In the genomic region with DNA sequence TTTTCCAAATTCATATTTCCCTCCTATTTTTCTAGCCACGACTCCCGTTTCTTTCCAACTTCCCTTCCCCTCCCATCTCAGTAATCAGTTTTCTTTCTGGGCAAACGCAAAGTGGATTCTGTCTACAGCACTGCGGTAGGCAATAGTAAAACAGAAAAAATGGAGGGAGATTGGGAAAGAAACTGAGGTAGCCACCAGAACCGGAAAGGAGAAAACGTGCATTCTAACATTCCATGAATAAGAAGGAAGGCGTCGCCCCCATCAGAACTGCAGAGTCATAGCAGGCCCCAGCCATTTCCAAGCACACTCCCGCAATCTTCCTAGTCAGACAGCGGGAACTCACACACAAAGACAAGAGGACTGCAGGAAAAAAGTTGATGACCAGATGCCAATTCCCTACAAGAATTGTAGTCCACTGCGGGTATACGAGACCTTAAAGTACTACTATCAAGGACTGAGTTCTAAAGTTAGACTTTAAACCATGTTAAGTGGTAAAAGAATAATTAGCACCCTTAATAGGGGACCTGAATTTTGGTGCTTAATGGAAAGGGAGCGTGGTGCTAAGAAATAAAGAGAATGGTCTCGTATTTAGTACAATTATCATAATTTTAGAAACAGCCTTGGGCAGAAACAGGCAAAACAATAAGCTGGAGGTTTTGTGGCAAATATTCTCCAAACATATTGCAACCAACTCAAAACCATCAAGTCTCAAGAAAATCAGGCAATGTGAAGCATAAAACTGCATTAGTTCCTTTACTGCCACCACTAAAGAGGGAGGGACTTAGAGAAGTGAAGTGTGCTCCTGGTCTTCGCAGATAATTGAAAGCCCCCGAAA, we compare ENCODE assay signal across 1 cellular context.
TF ChIP-seq lines count a peak whose summit lies in the region.

No MANE protein-coding gene starts in this region.

TF ChIP-seq in HepG2, 621 proteins besides CTCF, POLR2A, EP300 and RAD21 (continued from another document and continues in another):
- TF ChIP-seq, protein P1, sequence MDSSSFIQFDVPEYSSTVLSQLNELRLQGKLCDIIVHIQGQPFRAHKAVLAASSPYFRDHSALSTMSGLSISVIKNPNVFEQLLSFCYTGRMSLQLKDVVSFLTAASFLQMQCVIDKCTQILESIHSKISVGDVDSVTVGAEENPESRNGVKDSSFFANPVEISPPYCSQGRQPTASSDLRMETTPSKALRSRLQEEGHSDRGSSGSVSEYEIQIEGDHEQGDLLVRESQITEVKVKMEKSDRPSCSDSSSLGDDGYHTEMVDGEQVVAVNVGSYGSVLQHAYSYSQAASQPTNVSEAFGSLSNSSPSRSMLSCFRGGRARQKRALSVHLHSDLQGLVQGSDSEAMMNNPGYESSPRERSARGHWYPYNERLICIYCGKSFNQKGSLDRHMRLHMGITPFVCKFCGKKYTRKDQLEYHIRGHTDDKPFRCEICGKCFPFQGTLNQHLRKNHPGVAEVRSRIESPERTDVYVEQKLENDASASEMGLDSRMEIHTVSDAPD (CRISPR knock-in tag; IDR thresholded peaks at IDR 0.05), result 0 out of 2 replicates have a peak, but pooled peaks have one; percentile 24
- TF ChIP-seq ZNF746 (CRISPR knock-in tag; IDR thresholded peaks at IDR 0.05), result no peak
- TF ChIP-seq ZNF207 (IDR thresholded peaks at IDR 0.05; ENCODE audit: borderline replicate concordance), result no peak
- TF ChIP-seq RFX3 (CRISPR knock-in tag; IDR thresholded peaks at IDR 0.05), result no peak
- TF ChIP-seq GTF2F1 (IDR thresholded peaks at IDR 0.05; ENCODE audit: low read length), result no peak
- TF ChIP-seq ZFP82 (CRISPR knock-in tag; IDR thresholded peaks at IDR 0.05; ENCODE audit: borderline replicate concordance), result no peak
- TF ChIP-seq RFX1 (IDR thresholded peaks at IDR 0.05), result no peak
- peak; percentile 32; the same call in 1 of the 2 replicates for TF ChIP-seq SIN3A (IDR thresholded peaks at IDR 0.05; ENCODE audit: borderline replicate concordance, low read depth, low read length)
- TF ChIP-seq, protein P2, sequence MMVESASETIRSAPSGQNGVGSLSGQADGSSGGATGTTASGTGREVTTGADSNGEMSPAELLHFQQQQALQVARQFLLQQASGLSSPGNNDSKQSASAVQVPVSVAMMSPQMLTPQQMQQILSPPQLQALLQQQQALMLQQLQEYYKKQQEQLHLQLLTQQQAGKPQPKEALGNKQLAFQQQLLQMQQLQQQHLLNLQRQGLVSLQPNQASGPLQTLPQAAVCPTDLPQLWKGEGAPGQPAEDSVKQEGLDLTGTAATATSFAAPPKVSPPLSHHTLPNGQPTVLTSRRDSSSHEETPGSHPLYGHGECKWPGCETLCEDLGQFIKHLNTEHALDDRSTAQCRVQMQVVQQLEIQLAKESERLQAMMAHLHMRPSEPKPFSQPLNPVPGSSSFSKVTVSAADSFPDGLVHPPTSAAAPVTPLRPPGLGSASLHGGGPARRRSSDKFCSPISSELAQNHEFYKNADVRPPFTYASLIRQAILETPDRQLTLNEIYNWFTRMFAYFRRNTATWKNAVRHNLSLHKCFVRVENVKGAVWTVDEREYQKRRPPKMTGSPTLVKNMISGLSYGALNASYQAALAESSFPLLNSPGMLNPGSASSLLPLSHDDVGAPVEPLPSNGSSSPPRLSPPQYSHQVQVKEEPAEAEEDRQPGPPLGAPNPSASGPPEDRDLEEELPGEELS (CRISPR knock-in tag; IDR thresholded peaks at IDR 0.05), result no peak
- TF ChIP-seq ZFP36L2 (CRISPR knock-in tag; IDR thresholded peaks at IDR 0.05), result no peak
- TF ChIP-seq MATR3 (CRISPR knock-in tag; IDR thresholded peaks at IDR 0.05), result no peak
- TF ChIP-seq, protein P3, sequence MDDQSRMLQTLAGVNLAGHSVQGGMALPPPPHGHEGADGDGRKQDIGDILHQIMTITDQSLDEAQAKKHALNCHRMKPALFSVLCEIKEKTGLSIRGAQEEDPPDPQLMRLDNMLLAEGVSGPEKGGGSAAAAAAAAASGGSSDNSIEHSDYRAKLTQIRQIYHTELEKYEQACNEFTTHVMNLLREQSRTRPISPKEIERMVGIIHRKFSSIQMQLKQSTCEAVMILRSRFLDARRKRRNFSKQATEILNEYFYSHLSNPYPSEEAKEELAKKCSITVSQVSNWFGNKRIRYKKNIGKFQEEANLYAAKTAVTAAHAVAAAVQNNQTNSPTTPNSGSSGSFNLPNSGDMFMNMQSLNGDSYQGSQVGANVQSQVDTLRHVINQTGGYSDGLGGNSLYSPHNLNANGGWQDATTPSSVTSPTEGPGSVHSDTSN (CRISPR knock-in tag; IDR thresholded peaks at IDR 0.05; ENCODE audit: borderline replicate concordance), result no peak
- TF ChIP-seq SP140L (CRISPR knock-in tag; IDR thresholded peaks at IDR 0.05; ENCODE audit: borderline replicate concordance), result no peak
- TF ChIP-seq ZNF446 (CRISPR knock-in tag; IDR thresholded peaks at IDR 0.05), result no peak
- no peak for TF ChIP-seq GZF1 (CRISPR knock-in tag; IDR thresholded peaks at IDR 0.05)
- peak; percentile 71 for TF ChIP-seq ZFY (CRISPR knock-in tag; IDR thresholded peaks at IDR 0.05)
- TF ChIP-seq JUNB (CRISPR knock-in tag; IDR thresholded peaks at IDR 0.05; ENCODE audit: borderline replicate concordance), result no peak
- TF ChIP-seq, protein P4, sequence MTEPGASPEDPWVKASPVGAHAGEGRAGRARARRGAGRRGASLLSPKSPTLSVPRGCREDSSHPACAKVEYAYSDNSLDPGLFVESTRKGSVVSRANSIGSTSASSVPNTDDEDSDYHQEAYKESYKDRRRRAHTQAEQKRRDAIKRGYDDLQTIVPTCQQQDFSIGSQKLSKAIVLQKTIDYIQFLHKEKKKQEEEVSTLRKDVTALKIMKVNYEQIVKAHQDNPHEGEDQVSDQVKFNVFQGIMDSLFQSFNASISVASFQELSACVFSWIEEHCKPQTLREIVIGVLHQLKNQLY (CRISPR knock-in tag; IDR thresholded peaks at IDR 0.05), result no peak
- TF ChIP-seq, protein P5, sequence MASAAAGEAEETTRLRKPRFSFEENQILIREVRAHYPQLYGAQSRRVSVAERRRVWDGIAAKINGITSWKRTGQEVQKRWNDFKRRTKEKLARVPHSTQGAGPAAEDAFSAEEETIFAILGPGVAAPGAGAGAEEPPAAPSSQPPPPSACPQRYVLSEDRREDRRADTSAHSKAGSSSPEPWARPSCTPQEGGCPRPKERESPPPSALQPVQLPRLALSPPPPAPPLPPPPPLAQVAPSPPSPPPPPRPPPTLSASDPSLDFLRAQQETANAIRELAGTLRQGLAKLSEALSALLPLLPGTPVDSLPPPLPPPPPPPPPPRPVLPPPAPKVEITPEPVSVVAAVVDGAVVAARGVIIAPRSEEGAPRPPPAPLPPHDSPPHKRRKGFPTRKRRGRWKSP (CRISPR knock-in tag; IDR thresholded peaks at IDR 0.05), result no peak
- TF ChIP-seq HDAC1 (CRISPR knock-in tag; IDR thresholded peaks at IDR 0.05), result 0 out of 2 replicates have a peak, but pooled peaks have one; percentile 28
- TF ChIP-seq SATB2 (CRISPR knock-in tag; IDR thresholded peaks at IDR 0.05), result no peak
- no peak for TF ChIP-seq GTF3A (CRISPR knock-in tag; conservative IDR thresholded peaks at IDR 0.05)
- no peak for TF ChIP-seq RARA (CRISPR knock-in tag; IDR thresholded peaks at IDR 0.05)
- no peak for TF ChIP-seq HCFC1 (IDR thresholded peaks at IDR 0.05; ENCODE audit: low read depth, low read length)
- no peak for TF ChIP-seq HOXA9 (CRISPR knock-in tag; IDR thresholded peaks at IDR 0.05; ENCODE audit: borderline replicate concordance)
- 0 out of 2 replicates have a peak, but pooled peaks have one; percentile 26 for TF ChIP-seq ZNF33B (CRISPR knock-in tag; IDR thresholded peaks at IDR 0.05)
- TF ChIP-seq ZNF281 (CRISPR knock-in tag; IDR thresholded peaks at IDR 0.05; ENCODE audit: borderline replicate concordance), result no peak
- no peak for TF ChIP-seq AHR (CRISPR knock-in tag; IDR thresholded peaks at IDR 0.05)
- peak; percentile 96 for TF ChIP-seq NFE2L1 (CRISPR knock-in tag; IDR thresholded peaks at IDR 0.05; ENCODE audit: borderline replicate concordance)
- TF ChIP-seq SSRP1 (CRISPR knock-in tag; IDR thresholded peaks at IDR 0.05), result no peak
- TF ChIP-seq ZNF235 (CRISPR knock-in tag; IDR thresholded peaks at IDR 0.05; ENCODE audit: borderline replicate concordance), result no peak
- peak; percentile 65; the same call in 1 of the 2 replicates for TF ChIP-seq SIN3B (IDR thresholded peaks at IDR 0.05; ENCODE audit: low read length)
- no peak for TF ChIP-seq MXD3 (CRISPR knock-in tag; IDR thresholded peaks at IDR 0.05)
- no peak for TF ChIP-seq ARNT2 (CRISPR knock-in tag; IDR thresholded peaks at IDR 0.05; ENCODE audit: low read depth)
- peak; percentile 35 for TF ChIP-seq ASH2L (IDR thresholded peaks at IDR 0.05; ENCODE audit: insufficient read length, low read depth, low read length)
- no peak for TF ChIP-seq ZNF546 (CRISPR knock-in tag; conservative IDR thresholded peaks at IDR 0.05)
- TF ChIP-seq GABPA (IDR thresholded peaks at IDR 0.05; ENCODE audit: low read depth, low read length), result no peak
- TF ChIP-seq GABPA (CRISPR knock-in tag; IDR thresholded peaks at IDR 0.05; ENCODE audit: low read depth), result 0 out of 2 replicates have a peak, but pooled peaks have one; percentile 42
- TF ChIP-seq SRSF9 (IDR thresholded peaks at IDR 0.05; ENCODE audit: borderline replicate concordance, insufficient read depth, low read depth, low read length, poor library complexity, severe bottlenecking), result no peak
- no peak for TF ChIP-seq MXD1 (CRISPR knock-in tag; IDR thresholded peaks at IDR 0.05)
- TF ChIP-seq, protein P6, sequence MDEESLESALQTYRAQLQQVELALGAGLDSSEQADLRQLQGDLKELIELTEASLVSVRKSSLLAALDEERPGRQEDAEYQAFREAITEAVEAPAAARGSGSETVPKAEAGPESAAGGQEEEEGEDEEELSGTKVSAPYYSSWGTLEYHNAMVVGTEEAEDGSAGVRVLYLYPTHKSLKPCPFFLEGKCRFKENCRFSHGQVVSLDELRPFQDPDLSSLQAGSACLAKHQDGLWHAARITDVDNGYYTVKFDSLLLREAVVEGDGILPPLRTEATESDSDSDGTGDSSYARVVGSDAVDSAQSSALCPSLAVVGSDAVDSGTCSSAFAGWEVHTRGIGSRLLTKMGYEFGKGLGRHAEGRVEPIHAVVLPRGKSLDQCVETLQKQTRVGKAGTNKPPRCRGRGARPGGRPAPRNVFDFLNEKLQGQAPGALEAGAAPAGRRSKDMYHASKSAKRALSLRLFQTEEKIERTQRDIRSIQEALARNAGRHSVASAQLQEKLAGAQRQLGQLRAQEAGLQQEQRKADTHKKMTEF (CRISPR knock-in tag; IDR thresholded peaks at IDR 0.05), result no peak; the same call in 1 of the 2 replicates
- no peak for TF ChIP-seq CREB1 (IDR thresholded peaks at IDR 0.05)
- peak; percentile 39 for TF ChIP-seq CREB1 (CRISPR knock-in tag; IDR thresholded peaks at IDR 0.05)
- TF ChIP-seq ZNF570 (CRISPR knock-in tag; IDR thresholded peaks at IDR 0.05; ENCODE audit: borderline replicate concordance), result no peak
- no peak; the same call in 1 of the 2 replicates for TF ChIP-seq SMC3 (IDR thresholded peaks at IDR 0.05; ENCODE audit: low read length)
- no peak; the same call in 1 of the 2 replicates for TF ChIP-seq PRMT3 (CRISPR knock-in tag; IDR thresholded peaks at IDR 0.05; ENCODE audit: borderline replicate concordance, low read depth)
- no peak for TF ChIP-seq SETDB1 (CRISPR knock-in tag; IDR thresholded peaks at IDR 0.05; ENCODE audit: borderline replicate concordance)
- TF ChIP-seq, protein P7, sequence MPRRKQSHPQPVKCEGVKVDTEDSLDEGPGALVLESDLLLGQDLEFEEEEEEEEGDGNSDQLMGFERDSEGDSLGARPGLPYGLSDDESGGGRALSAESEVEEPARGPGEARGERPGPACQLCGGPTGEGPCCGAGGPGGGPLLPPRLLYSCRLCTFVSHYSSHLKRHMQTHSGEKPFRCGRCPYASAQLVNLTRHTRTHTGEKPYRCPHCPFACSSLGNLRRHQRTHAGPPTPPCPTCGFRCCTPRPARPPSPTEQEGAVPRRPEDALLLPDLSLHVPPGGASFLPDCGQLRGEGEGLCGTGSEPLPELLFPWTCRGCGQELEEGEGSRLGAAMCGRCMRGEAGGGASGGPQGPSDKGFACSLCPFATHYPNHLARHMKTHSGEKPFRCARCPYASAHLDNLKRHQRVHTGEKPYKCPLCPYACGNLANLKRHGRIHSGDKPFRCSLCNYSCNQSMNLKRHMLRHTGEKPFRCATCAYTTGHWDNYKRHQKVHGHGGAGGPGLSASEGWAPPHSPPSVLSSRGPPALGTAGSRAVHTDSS (CRISPR knock-in tag; conservative IDR thresholded peaks at IDR 0.05), result no peak
- TF ChIP-seq ZNF850 (CRISPR knock-in tag; conservative IDR thresholded peaks at IDR 0.05), result no peak
- TF ChIP-seq MAFF (IDR thresholded peaks at IDR 0.05; ENCODE audit: low read depth, low read length), result peak; percentile 40; the same call in 1 of the 2 replicates
- no peak for TF ChIP-seq ZNF607 (CRISPR knock-in tag; IDR thresholded peaks at IDR 0.05; ENCODE audit: borderline replicate concordance)
- no peak for TF ChIP-seq ZNF749 (CRISPR knock-in tag; IDR thresholded peaks at IDR 0.05; ENCODE audit: borderline replicate concordance)
- TF ChIP-seq ZNF329 (CRISPR knock-in tag; IDR thresholded peaks at IDR 0.05; ENCODE audit: low read depth), result no peak
- no peak for TF ChIP-seq NR2F6 (IDR thresholded peaks at IDR 0.05)
- no peak for TF ChIP-seq NR2F6 (CRISPR knock-in tag; IDR thresholded peaks at IDR 0.05)
- TF ChIP-seq SMAD3 (CRISPR knock-in tag; IDR thresholded peaks at IDR 0.05), result no peak
- TF ChIP-seq HOXA3 (CRISPR knock-in tag; IDR thresholded peaks at IDR 0.05), result no peak
